8 cellular contexts compared by ENCODE assay signal in the genomic region with DNA sequence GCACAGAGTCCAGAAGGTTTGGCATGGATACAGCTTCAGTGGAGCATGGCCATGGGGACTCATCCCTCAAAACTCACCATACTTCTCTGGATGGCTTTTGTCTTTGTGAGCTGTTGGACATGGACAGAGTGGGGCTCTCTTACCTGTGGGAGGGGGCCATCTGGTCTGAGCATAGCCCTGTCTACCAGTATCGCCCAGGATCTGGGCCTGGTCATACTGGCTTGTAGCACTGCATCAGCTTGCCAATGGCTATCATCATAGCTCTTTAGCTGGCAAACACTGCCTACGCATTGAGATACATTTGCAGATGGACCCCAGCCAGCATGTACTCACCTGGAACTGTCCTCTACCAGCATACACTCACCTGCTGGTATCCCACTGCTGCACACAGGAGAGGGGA.
"Had no signal": no experiment of that assay in that cellular context is flagged by ENCODE, and none has a peak within 500 bp of the region (broad histone marks: within the 10 kb centered on the region; RNA-seq: fewer than 3 reads in every experiment).

No MANE protein-coding gene starts in this region.

- H3K4me3 ChIP-seq: GM23248, K562 had no signal

- ATAC-seq: HepG2, K562 had no signal

- DNase-seq: GM23248, GOT3, H7, HCEC 1CT, IMR-90 had no signal

- H2AFZ ChIP-seq: GM23248 had no signal

- H3K9ac ChIP-seq: GM23248 had no signal

- H3K27ac ChIP-seq: GM23248, HL-60 had no signal
